Comparison of ENCODE assay signal across 1 cellular context in genomic region chr11:65611028-65611757, GRCh38.
TF ChIP-seq lines count a peak whose summit lies in the region.

No MANE protein-coding gene starts in this region.

TF ChIP-seq in K562, 482 proteins besides CTCF, POLR2A, EP300 and RAD21:
- TF ChIP-seq VEZF1 (CRISPR knock-in tag; IDR thresholded peaks at IDR 0.05) = peak; percentile 48; the same call in 1 of the 2 replicates
- no peak for TF ChIP-seq BRD9 (IDR thresholded peaks at IDR 0.05; ENCODE audit: low read depth, partially characterized antibody)
- TF ChIP-seq ERF (CRISPR knock-in tag; IDR thresholded peaks at IDR 0.05) = no peak
- 0 out of 2 replicates have a peak, but pooled peaks have one; percentile 18 for TF ChIP-seq POLR2G (IDR thresholded peaks at IDR 0.05; ENCODE audit: low read depth, low read length)
- TF ChIP-seq HNRNPUL1 (IDR thresholded peaks at IDR 0.05; ENCODE audit: low read length) = no peak
- TF ChIP-seq BCOR (IDR thresholded peaks at IDR 0.05) = no peak
- no peak for TF ChIP-seq ZNF695 (CRISPR knock-in tag; IDR thresholded peaks at IDR 0.05)
- no peak for TF ChIP-seq THAP12 (CRISPR knock-in tag; IDR thresholded peaks at IDR 0.05)
- no peak for TF ChIP-seq CLOCK (CRISPR knock-in tag; IDR thresholded peaks at IDR 0.05; ENCODE audit: borderline replicate concordance)
- no peak for TF ChIP-seq ASH1L (IDR thresholded peaks at IDR 0.05; ENCODE audit: borderline replicate concordance, low read depth, partially characterized antibody)
- no peak for TF ChIP-seq LEF1 (IDR thresholded peaks at IDR 0.05)
- no peak for TF ChIP-seq GTF2A2 (tag; IDR thresholded peaks at IDR 0.05)
- peak; percentile 97 for TF ChIP-seq ZNF263 (CRISPR knock-in tag; IDR thresholded peaks at IDR 0.05; ENCODE audit: borderline replicate concordance)
- TF ChIP-seq TCF7 (IDR thresholded peaks at IDR 0.05; ENCODE audit: borderline replicate concordance) = no peak
- TF ChIP-seq TAF9B (IDR thresholded peaks at IDR 0.05; ENCODE audit: partially characterized antibody) = no peak
- no peak for TF ChIP-seq TAF1 (IDR thresholded peaks at IDR 0.05; ENCODE audit: control insufficient read depth, extremely low read depth, insufficient read depth, low read length, severe bottlenecking)
- no peak for TF ChIP-seq SNIP1 (IDR thresholded peaks at IDR 0.05; ENCODE audit: low read depth)
- peak; percentile 29; the same call in 1 of the 2 replicates for TF ChIP-seq PHF8 (IDR thresholded peaks at IDR 0.05; ENCODE audit: borderline replicate concordance, low read length)
- TF ChIP-seq CREBBP (IDR thresholded peaks at IDR 0.05; ENCODE audit: low read depth, low read length) = no peak
- TF ChIP-seq KLF6 (CRISPR knock-in tag; IDR thresholded peaks at IDR 0.05; ENCODE audit: borderline replicate concordance) = no peak
- TF ChIP-seq MYBL2 (IDR thresholded peaks at IDR 0.05; ENCODE audit: low read depth) = no peak
- TF ChIP-seq MYBL2 (CRISPR knock-in tag; IDR thresholded peaks at IDR 0.05; ENCODE audit: borderline replicate concordance) = no peak
- TF ChIP-seq EZH2 (IDR thresholded peaks at IDR 0.05; ENCODE audit: borderline replicate concordance, low read depth, low read length) = no peak
- no peak for TF ChIP-seq TFAP4 (CRISPR knock-in tag; IDR thresholded peaks at IDR 0.05; ENCODE audit: borderline replicate concordance)
- peak; percentile 85; the same call in 1 of the 2 replicates for TF ChIP-seq SPI1 (IDR thresholded peaks at IDR 0.05; ENCODE audit: borderline replicate concordance, low read depth, low read length)
- TF ChIP-seq ZNF282 (CRISPR knock-in tag; IDR thresholded peaks at IDR 0.05) = no peak
- no peak for TF ChIP-seq FOXA3 (CRISPR knock-in tag; conservative IDR thresholded peaks at IDR 0.05 in 1 of 2, IDR thresholded peaks at IDR 0.05 in 1 of 2)
- no peak for TF ChIP-seq ZNF277 (CRISPR knock-in tag; IDR thresholded peaks at IDR 0.05; ENCODE audit: borderline replicate concordance)
- no peak for TF ChIP-seq ZNF165 (CRISPR knock-in tag; IDR thresholded peaks at IDR 0.05; ENCODE audit: borderline replicate concordance)
- TF ChIP-seq ZNF184 (CRISPR knock-in tag; IDR thresholded peaks at IDR 0.05) = no peak
- TF ChIP-seq ZNF12 (CRISPR knock-in tag; IDR thresholded peaks at IDR 0.05) = no peak
- no peak for TF ChIP-seq IRF2 (CRISPR knock-in tag; IDR thresholded peaks at IDR 0.05)
- TF ChIP-seq SRSF7 (optimal IDR thresholded peaks at IDR 0.05; ENCODE audit: low read depth, low read length) = no peak
- no peak for TF ChIP-seq ZC3H8 (IDR thresholded peaks at IDR 0.05)
- TF ChIP-seq SMARCB1 (IDR thresholded peaks at IDR 0.05; ENCODE audit: insufficient read length, low read depth) = no peak
- TF ChIP-seq ZNF75A (CRISPR knock-in tag; IDR thresholded peaks at IDR 0.05) = no peak
- no peak for TF ChIP-seq ZNF3 (CRISPR knock-in tag; IDR thresholded peaks at IDR 0.05)
- TF ChIP-seq NCOA2 (IDR thresholded peaks at IDR 0.05; ENCODE audit: partially characterized antibody in 2 of 2) = no peak
- TF ChIP-seq TSC22D4 (tag; IDR thresholded peaks at IDR 0.05) = no peak
- no peak for TF ChIP-seq MEF2A (IDR thresholded peaks at IDR 0.05; ENCODE audit: control insufficient read depth, low read depth, low read length)
- no peak for TF ChIP-seq ZNF518B (CRISPR knock-in tag; IDR thresholded peaks at IDR 0.05)
- no peak for TF ChIP-seq POLR3G (IDR thresholded peaks at IDR 0.05; ENCODE audit: extremely low read depth, insufficient read length, insufficient replicate concordance)
- no peak for TF ChIP-seq RAD51 (IDR thresholded peaks at IDR 0.05; ENCODE audit: borderline replicate concordance, low read depth)
- no peak for TF ChIP-seq NUFIP1 (IDR thresholded peaks at IDR 0.05; ENCODE audit: partially characterized antibody)
- no peak for TF ChIP-seq ZNF76 (CRISPR knock-in tag; IDR thresholded peaks at IDR 0.05; ENCODE audit: borderline replicate concordance)
- no peak for TF ChIP-seq TRIM24 (IDR thresholded peaks at IDR 0.05)
- no peak for TF ChIP-seq CBX5 (IDR thresholded peaks at IDR 0.05; ENCODE audit: borderline replicate concordance, low read depth)
- TF ChIP-seq ZNF253 (CRISPR knock-in tag; conservative IDR thresholded peaks at IDR 0.05) = no peak
- TF ChIP-seq ETV1 (tag; conservative IDR thresholded peaks at IDR 0.05; ENCODE audit: low read depth) = no peak
- no peak for TF ChIP-seq KLF13 (tag; IDR thresholded peaks at IDR 0.05; ENCODE audit: borderline replicate concordance, low read depth)
- TF ChIP-seq BRF1 (IDR thresholded peaks at IDR 0.05; ENCODE audit: borderline replicate concordance, extremely low read depth, insufficient read length) = no peak
- TF ChIP-seq ZBTB49 (CRISPR knock-in tag; IDR thresholded peaks at IDR 0.05; ENCODE audit: borderline replicate concordance) = no peak
- TF ChIP-seq ZNF311 (CRISPR knock-in tag; IDR thresholded peaks at IDR 0.05) = no peak
- no peak for TF ChIP-seq ELK1 (CRISPR knock-in tag; IDR thresholded peaks at IDR 0.05)
- no peak for TF ChIP-seq BCL6 (CRISPR knock-in tag; IDR thresholded peaks at IDR 0.05)
- no peak for TF ChIP-seq NCOA6 (IDR thresholded peaks at IDR 0.05)
- peak; percentile 64 for TF ChIP-seq ZFX (CRISPR knock-in tag; IDR thresholded peaks at IDR 0.05)
- no peak for TF ChIP-seq ZFP36 (IDR thresholded peaks at IDR 0.05; ENCODE audit: low read depth, low read length, partially characterized antibody)
- 0 out of 2 replicates have a peak, but pooled peaks have one; percentile 37 for TF ChIP-seq GABPB1 (CRISPR knock-in tag; IDR thresholded peaks at IDR 0.05)
- no peak for TF ChIP-seq GTF2F1 (IDR thresholded peaks at IDR 0.05; ENCODE audit: low read depth, low read length)
